Comparison of ENCODE assay signal across 23 cellular contexts in genomic region chrX:4035874-4036273, GRCh38.
"Had no signal": no experiment of that assay in that cellular context is flagged by ENCODE, and none has a peak within 500 bp of the region (broad histone marks: within the 10 kb centered on the region; RNA-seq: fewer than 3 reads in every experiment).

No MANE protein-coding gene starts in this region.

- H3K36me3 Mint-ChIP-seq: mesothelial cell of epicardium; natural killer cell; stimulated activated naive B cell treated with anti-CD40 and anti-IgM and Interleukin-4, amounts not matched to agents 10 μg/mL and 1 μg/mL and 100 μg/mL, for 72 hours had no signal

- H3K4me2 ChIP-seq: smooth muscle cell had no signal

- H3K36me3 ChIP-seq: left ventricle myocardium inferior, ovary, right atrium auricular region, right lobe of liver, stomach, thyroid gland, transverse colon, upper lobe of left lung, vagina had no signal

- H3K4me3 ChIP-seq: left ventricle myocardium inferior, lung, ovary, right atrium auricular region, right lobe of liver, smooth muscle cell, stomach, testis, thyroid gland, transverse colon, upper lobe of left lung, vagina had no signal

- H3K9me3 ChIP-seq: ovary, right lobe of liver, testis, thyroid gland, transverse colon, upper lobe of left lung, vagina had no signal

- H3K27me3 ChIP-seq: ovary, right atrium auricular region, right lobe of liver, stomach, testis, thyroid gland, transverse colon, upper lobe of left lung, vagina had no signal

- H3K4me3 Mint-ChIP-seq: mesothelial cell of epicardium; naive B cell; natural killer cell; stimulated activated naive B cell treated with anti-CD40 and anti-IgM and Interleukin-4, amounts not matched to agents 10 μg/mL and 1 μg/mL and 100 μg/mL, for 72 hours had no signal

- H3K27ac ChIP-seq: left ventricle myocardium inferior, ovary, right atrium auricular region, right lobe of liver, stomach, testis, thyroid gland, transverse colon, upper lobe of left lung, vagina had no signal

- H3K4me1 ChIP-seq: left ventricle myocardium inferior, right atrium auricular region, right lobe of liver, stomach, testis, thyroid gland, transverse colon, upper lobe of left lung, vagina had no signal

- ATAC-seq: natural killer cell; right lobe of liver; stimulated activated naive B cell treated with anti-CD40 and anti-IgM and Interleukin-4, amounts not matched to agents 10 μg/mL and 1 μg/mL and 100 μg/mL, for 72 hours; stimulated activated naive CD8-positive, alpha-beta T cell treated with anti-CD3 and anti-CD28 coated beads, Interleukin-15, Interleukin-2, amounts not matched to agents 100 U/mL and 50 U/mL, for 24 hours had no signal

- H3K27me3 Mint-ChIP-seq: naive B cell; progenitor cell of endocrine pancreas; stimulated activated naive B cell treated with anti-CD40 and anti-IgM and Interleukin-4, amounts not matched to agents 10 μg/mL and 1 μg/mL and 100 μg/mL, for 72 hours had no signal

- H3K4me1 Mint-ChIP-seq: mesothelial cell of epicardium; naive B cell; natural killer cell; stimulated activated naive B cell treated with anti-CD40 and anti-IgM and Interleukin-4, amounts not matched to agents 10 μg/mL and 1 μg/mL and 100 μg/mL, for 72 hours had no signal

- DNase-seq: hypothalamus; islet precursor cell; left ventricle myocardium inferior; mesendoderm; naive B cell; natural killer cell; ovary; right lobe of liver; stimulated activated CD4-positive, alpha-beta T cell treated with anti-CD3 and anti-CD28 coated beads, Interleukin-1b, Interleukin-23, amount 100 ng/mL, for 48 hours; stimulated activated CD4-positive, alpha-beta T cell treated with anti-CD3 and anti-CD28 coated beads, Interleukin-2, amount 100 ng/mL, for 48 hours; stimulated activated naive B cell treated with anti-CD40 and anti-IgM and Interleukin-4, amounts not matched to agents 10 μg/mL and 1 μg/mL and 100 μg/mL, for 72 hours; stimulated activated naive CD8-positive, alpha-beta T cell treated with anti-CD3 and anti-CD28 coated beads, Interleukin-15, Interleukin-2, amounts not matched to agents 100 U/mL and 50 U/mL, for 24 hours; stomach; testis; thyroid gland; transverse colon; upper lobe of left lung had no signal

- H3K27ac Mint-ChIP-seq: mesothelial cell of epicardium; naive B cell; natural killer cell; progenitor cell of endocrine pancreas; stimulated activated naive B cell treated with anti-CD40 and anti-IgM and Interleukin-4, amounts not matched to agents 10 μg/mL and 1 μg/mL and 100 μg/mL, for 72 hours had no signal
